In genomic region chr6:69957990-69958559, GRCh38 we compare ENCODE assay signal across 29 cellular contexts.
DNase-seq lines count a peak whose midpoint lies in the region; ATAC-seq and TF ChIP-seq lines count a peak whose summit lies in the region.
"Had no signal": no experiment of that assay in that cellular context is flagged by ENCODE, and none has a peak within 500 bp of the region (broad histone marks: within the 10 kb centered on the region; RNA-seq: fewer than 3 reads in every experiment).

No MANE protein-coding gene starts in this region.

- no peaks in the 10 kb centered on the region for H3K4me1 Mint-ChIP-seq in naive thymus-derived CD8-positive, alpha-beta T cell
- no peaks in the 10 kb centered on the region for H3K4me1 Mint-ChIP-seq in activated CD8-positive, alpha-beta T cell treated with anti-CD3 and anti-CD28 coated beads, Interleukin-2, amount 10 ng/mL, durations not matched to agents 7 days and 5 days (ENCODE audit: low read depth)
- H3K4me1 Mint-ChIP-seq: activated CD4-positive, alpha-beta T cell treated with anti-CD3 and anti-CD28 coated beads, Interleukin-2, amount 10 ng/mL, durations not matched to agents 7 days and 5 days; WTC11 had no signal

- peaks cover 10% of the 10 kb centered on the region for H3K79me1 ChIP-seq in trophoblast cell (ENCODE audit: low read length)

- DNase-seq in ELR (ENCODE audit: low read depth), result peak; percentile 45
- peak; percentile 77 for DNase-seq in NCI-H446 treated with DMSO at 0.1 percent for 48 hours (lab: John Stamatoyannopoulos, UW)
- DNase-seq in epithelial cell of esophagus (ENCODE audit: low read depth), result peak; percentile 6
- no peak for DNase-seq in trophoblast cell
- DNase-seq in naive thymus-derived CD8-positive, alpha-beta T cell, result no peak
- no peak for DNase-seq in activated CD8-positive, alpha-beta T cell treated with anti-CD3 and anti-CD28 coated beads, Interleukin-2, amount 10 ng/mL, durations not matched to agents 7 days and 5 days
- DNase-seq: activated CD4-positive, alpha-beta T cell treated with anti-CD3 and anti-CD28 coated beads, Interleukin-2, amount 10 ng/mL, durations not matched to agents 7 days and 5 days; activated naive CD4-positive, alpha-beta T cell; activated T-cell treated with anti-CD3 and anti-CD28 coated beads, Interleukin-2, amount 50 U/mL, for 72 hours; brain microvascular endothelial cell; CD4-positive, alpha-beta T cell; effector memory CD8-positive, alpha-beta T cell; GF-D8; HCEC 1CT; hypothalamus; KBM-7; left ventricle myocardium inferior; MG63; NCI-H2029 treated with DMSO at 0.1 percent for 48 hours; nucleus accumbens; psoas muscle; SIG-M5; stimulated activated CD4-positive, alpha-beta T cell treated with anti-CD3 and anti-CD28 coated beads, Interleukin-15, amount 100 ng/mL, for 24 hours; stimulated activated naive CD4-positive, alpha-beta T cell; T1000 had no signal

- peak overlapping the region; percentile 95 for H2BK12ac ChIP-seq in trophoblast cell (ENCODE audit: low read length)

- H3K4ac ChIP-seq in trophoblast cell (ENCODE audit: low read depth, low read length), result no peak overlapping the region

- H3K14ac ChIP-seq in trophoblast cell (ENCODE audit: low read length), result no peak overlapping the region

- H3K79me2 ChIP-seq in trophoblast cell (ENCODE audit: control insufficient read depth, insufficient read depth, low read length, poor library complexity), result no peaks in the 10 kb centered on the region

- H2AFZ ChIP-seq in trophoblast cell (ENCODE audit: insufficient read depth, low read length, poor library complexity), result no peak overlapping the region

- peaks cover 2 to 13% (median 4%) of the 10 kb centered on the region in 5 donors for H3K27me3 Mint-ChIP-seq in naive thymus-derived CD8-positive, alpha-beta T cell
- peaks cover 7% of the 10 kb centered on the region for H3K27me3 Mint-ChIP-seq in activated CD8-positive, alpha-beta T cell treated with anti-CD3 and anti-CD28 coated beads, Interleukin-2, amount 10 ng/mL, durations not matched to agents 7 days and 5 days (ENCODE audit: low read depth)

- H3K27me3 ChIP-seq in trophoblast cell (ENCODE audit: insufficient read depth, low read length), result no peaks in the 10 kb centered on the region
- H3K27me3 ChIP-seq: brain microvascular endothelial cell, suprapubic skin had no signal

- H3K4me3 ChIP-seq in epithelial cell of esophagus (ENCODE audit: low read length), result no peak overlapping the region
- H3K4me3 ChIP-seq in trophoblast cell (ENCODE audit: low read depth, low read length), result no peak overlapping the region
- H3K4me3 ChIP-seq: left ventricle myocardium inferior, MG63, psoas muscle, suprapubic skin had no signal

- POLR2A ChIA-PET in naive thymus-derived CD8-positive, alpha-beta T cell (lab: Charles Lee), result no interaction called here
- POLR2A ChIA-PET in activated CD8-positive, alpha-beta T cell treated with anti-CD3 and anti-CD28 coated beads, Interleukin-2, amount 10 ng/mL, durations not matched to agents 7 days and 5 days (lab: Charles Lee), result interaction anchor here (0.5 kb wide), 1 partner anchor 109 kb away, joined by 4 read pairs; no protein-coding TSS in a partner anchor

- no peak overlapping the region for H3K27ac Mint-ChIP-seq in naive thymus-derived CD8-positive, alpha-beta T cell
- no peak overlapping the region for H3K27ac Mint-ChIP-seq in activated CD8-positive, alpha-beta T cell treated with anti-CD3 and anti-CD28 coated beads, Interleukin-2, amount 10 ng/mL, durations not matched to agents 7 days and 5 days
- H3K27ac Mint-ChIP-seq: activated CD4-positive, alpha-beta T cell treated with anti-CD3 and anti-CD28 coated beads, Interleukin-2, amount 10 ng/mL, durations not matched to agents 7 days and 5 days; activated T-cell treated with anti-CD3 and anti-CD28 coated beads, Interleukin-2, amount 50 U/mL, for 72 hours; CD4-positive, alpha-beta T cell; effector memory CD8-positive, alpha-beta T cell; WTC11 had no signal

- no peak overlapping the region for H3K27ac ChIP-seq in trophoblast cell (ENCODE audit: low read depth, low read length)
- H3K27ac ChIP-seq: brain microvascular endothelial cell, left ventricle myocardium inferior, psoas muscle, suprapubic skin had no signal

- H4K8ac ChIP-seq in trophoblast cell (ENCODE audit: low read depth, low read length), result peak overlapping the region; percentile 54

- no peak for TF ChIP-seq CTCF in epithelial cell of esophagus (IDR thresholded peaks at IDR 0.05; ENCODE audit: insufficient read depth, low read depth, low read length, missing control alignments)

- H3K4me3 Mint-ChIP-seq in naive thymus-derived CD8-positive, alpha-beta T cell, result no peak overlapping the region
- H3K4me3 Mint-ChIP-seq in activated CD8-positive, alpha-beta T cell treated with anti-CD3 and anti-CD28 coated beads, Interleukin-2, amount 10 ng/mL, durations not matched to agents 7 days and 5 days, result no peak overlapping the region
- H3K4me3 Mint-ChIP-seq: activated CD4-positive, alpha-beta T cell treated with anti-CD3 and anti-CD28 coated beads, Interleukin-2, amount 10 ng/mL, durations not matched to agents 7 days and 5 days; activated T-cell treated with anti-CD3 and anti-CD28 coated beads, Interleukin-2, amount 50 U/mL, for 72 hours; CD4-positive, alpha-beta T cell; effector memory CD8-positive, alpha-beta T cell; WTC11 had no signal

- CTCF ChIA-PET in activated CD8-positive, alpha-beta T cell treated with anti-CD3 and anti-CD28 coated beads, Interleukin-2, amount 10 ng/mL, durations not matched to agents 7 days and 5 days (lab: Charles Lee), result no interaction called here

- peak overlapping the region; percentile 88 for H2BK120ac ChIP-seq in trophoblast cell (ENCODE audit: insufficient read depth, low read length, poor library complexity)

- no peak overlapping the region for H3K4me2 ChIP-seq in trophoblast cell (ENCODE audit: low read length)

- H3K9me3 ChIP-seq in trophoblast cell (ENCODE audit: insufficient read depth, low read depth, low read length), result no peaks in the 10 kb centered on the region
- H3K9me3 ChIP-seq: left ventricle myocardium inferior, MG63, psoas muscle, suprapubic skin had no signal

- no peak overlapping the region for H3K23ac ChIP-seq in trophoblast cell (ENCODE audit: low read length)

- H3K4me1 ChIP-seq in trophoblast cell (ENCODE audit: control insufficient read depth in 1 of 2, insufficient read depth in 2 of 2, low read length in 2 of 2), result peaks cover 2 to 5% of the 10 kb centered on the region in 2 experiments
- H3K4me1 ChIP-seq: suprapubic skin had no signal

- no peaks in the 10 kb centered on the region for H3K36me3 Mint-ChIP-seq in naive thymus-derived CD8-positive, alpha-beta T cell
- no peaks in the 10 kb centered on the region for H3K36me3 Mint-ChIP-seq in activated CD8-positive, alpha-beta T cell treated with anti-CD3 and anti-CD28 coated beads, Interleukin-2, amount 10 ng/mL, durations not matched to agents 7 days and 5 days (ENCODE audit: low read depth)
- H3K36me3 Mint-ChIP-seq: WTC11 had no signal

- no peak overlapping the region for H3K9ac ChIP-seq in trophoblast cell (ENCODE audit: low read length)

- ATAC-seq in naive thymus-derived CD8-positive, alpha-beta T cell, result no peak
- no peak for ATAC-seq in activated CD8-positive, alpha-beta T cell treated with anti-CD3 and anti-CD28 coated beads, Interleukin-2, amount 10 ng/mL, durations not matched to agents 7 days and 5 days
- no peak for ATAC-seq in HG02678 (IDR thresholded peaks at IDR 0.05; ENCODE audit: unreplicated experiment)
- ATAC-seq: activated T-cell treated with anti-CD3 and anti-CD28 coated beads, Interleukin-2, amount 50 U/mL, for 72 hours; effector memory CD8-positive, alpha-beta T cell; Panc1; psoas muscle; WTC11 had no signal

- no CpG with 5 or more reads among the region's 3 CpGs for WGBS in trophoblast cell (ENCODE audit: extremely low coverage, insufficient coverage, insufficient read length)

- H3K9me3 Mint-ChIP-seq in naive thymus-derived CD8-positive, alpha-beta T cell, result no peaks in the 10 kb centered on the region
- H3K9me3 Mint-ChIP-seq in activated CD8-positive, alpha-beta T cell treated with anti-CD3 and anti-CD28 coated beads, Interleukin-2, amount 10 ng/mL, durations not matched to agents 7 days and 5 days (ENCODE audit: insufficient read depth), result no peaks in the 10 kb centered on the region
- H3K9me3 Mint-ChIP-seq: activated CD4-positive, alpha-beta T cell treated with anti-CD3 and anti-CD28 coated beads, Interleukin-2, amount 10 ng/mL, durations not matched to agents 7 days and 5 days; activated T-cell treated with anti-CD3 and anti-CD28 coated beads, Interleukin-2, amount 50 U/mL, for 72 hours; CD4-positive, alpha-beta T cell; effector memory CD8-positive, alpha-beta T cell; WTC11 had no signal

- H3K36me3 ChIP-seq in trophoblast cell (ENCODE audit: control insufficient read depth in 1 of 2, insufficient read depth in 2 of 2, low read length in 2 of 2), result no peaks in the 10 kb centered on the region
- H3K36me3 ChIP-seq: brain microvascular endothelial cell, left ventricle myocardium inferior, MG63, suprapubic skin had no signal

- H4K91ac ChIP-seq in trophoblast cell (ENCODE audit: low read depth, low read length), result peak overlapping the region; percentile 62

- H2AK5ac ChIP-seq in trophoblast cell (ENCODE audit: low read length), result no peak overlapping the region

- peak overlapping the region; percentile 84 for H2BK5ac ChIP-seq in trophoblast cell (ENCODE audit: low read depth, low read length, poor library complexity)

- H4K12ac ChIP-seq in trophoblast cell (ENCODE audit: low read depth, low read length), result no peak overlapping the region

- H3K18ac ChIP-seq in trophoblast cell (ENCODE audit: low read length), result no peak overlapping the region

Comparison
In these comparisons a context has a peak if more than half of its experiments do, and no peak if none do; other contexts are left out.
1. DNase-seq: peak in ELR (single experiment), NCI-H446 treated with DMSO at 0.1 percent for 48 hours (single experiment) and epithelial cell of esophagus (single experiment); none in trophoblast cell (0 of 2), naive thymus-derived CD8-positive, alpha-beta T cell (0 of 10) and activated CD8-positive, alpha-beta T cell treated with anti-CD3 and anti-CD28 coated beads, Interleukin-2, amount 10 ng/mL, durations not matched to agents 7 days and 5 days (single experiment).